In the genomic region with DNA sequence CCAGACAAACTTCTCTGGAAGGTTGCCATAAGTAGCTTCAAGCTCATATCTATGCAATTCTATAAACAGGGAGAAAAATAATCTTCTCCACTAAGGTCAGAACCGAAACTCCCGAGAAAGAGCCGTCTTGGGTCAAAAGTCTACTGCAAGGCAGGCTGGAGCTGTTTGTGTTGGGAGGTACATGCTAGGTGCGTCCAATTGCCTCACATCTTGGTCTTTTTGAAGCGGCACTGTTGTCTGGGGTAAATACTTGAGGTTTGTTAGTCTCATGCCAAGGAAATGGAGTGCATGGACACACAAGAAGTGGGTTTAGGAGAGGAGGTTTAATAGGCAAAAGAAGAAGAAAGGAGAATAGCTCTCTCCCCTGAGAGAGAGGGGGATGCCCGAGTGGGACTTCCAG, we compare ENCODE assay signal across 22 cellular contexts.
"Had no signal": no experiment of that assay in that cellular context is flagged by ENCODE, and none has a peak within 500 bp of the region (broad histone marks: within the 10 kb centered on the region; RNA-seq: fewer than 3 reads in every experiment).

No MANE protein-coding gene starts in this region.

- H3K27ac ChIP-seq: dorsolateral prefrontal cortex, pancreas, right lobe of liver, stomach, thyroid gland had no signal

- H3K9me3 ChIP-seq: pancreas, right lobe of liver, stomach, thyroid gland had no signal

- H3K36me3 ChIP-seq: pancreas, right lobe of liver, stomach, thyroid gland had no signal

- H3K27me3 ChIP-seq: pancreas, right lobe of liver, stomach, thyroid gland had no signal

- FAIRE-seq: colon, frontal cortex, kidney, pancreas, small intestine had no signal

- H3K4me3 ChIP-seq: dorsolateral prefrontal cortex, pancreas, right lobe of liver, stomach, thyroid gland had no signal

- H3K4me1 ChIP-seq: pancreas, right lobe of liver, stomach, thyroid gland had no signal

- ATAC-seq: left lobe of liver; naive thymus-derived CD8-positive, alpha-beta T cell; pancreas; right lobe of liver had no signal

- DNase-seq: cerebellar nuclear complex; dorsolateral prefrontal cortex; effector CD4-positive, alpha-beta T cell; head of caudate nucleus; kidney; mammary epithelial cell; naive thymus-derived CD8-positive, alpha-beta T cell; nephron progenitor cell; pancreas; retina; right lobe of liver; small intestine; stimulated activated CD4-positive, alpha-beta T cell treated with anti-CD3 and anti-CD28 coated beads, Interleukin-1b, Interleukin-23, amount 100 ng/mL, for 48 hours; stimulated activated CD4-positive, alpha-beta T cell treated with anti-CD3 and anti-CD28 coated beads, Interleukin-4, amount 100 ng/mL, for 1 hour; stimulated activated CD8-positive, alpha-beta memory T cell treated with anti-CD3 and anti-CD28 coated beads, Interleukin-4, amount 100 ng/mL, for 48 hours; stimulated activated naive CD4-positive, alpha-beta T cell; stomach; thyroid gland; trophoblast cell had no signal
